In the genomic region with DNA sequence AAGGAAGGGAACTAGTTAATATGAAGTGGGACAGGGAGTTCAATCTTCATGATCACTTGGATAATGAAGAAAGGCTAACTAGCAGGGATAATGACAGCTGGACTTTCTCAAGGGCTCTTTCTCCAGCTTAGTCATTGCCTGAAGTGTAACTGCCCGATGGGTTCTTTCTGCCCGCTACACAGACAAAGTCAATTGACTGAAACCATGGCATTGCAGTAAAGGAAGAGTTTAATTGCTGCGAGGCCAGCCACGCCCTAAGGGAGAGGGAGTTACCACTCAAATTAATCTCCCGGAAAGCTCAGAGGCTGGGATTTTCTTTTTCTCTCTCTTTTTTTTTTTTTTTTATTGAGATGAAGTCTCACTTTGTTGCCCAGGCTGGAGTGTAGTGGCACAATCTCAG, we compare ENCODE assay signal across 19 cellular contexts. TPM values are rescaled to one million over a fixed set of nuclear protein-coding genes. Genes with fewer than 3 reads are reported as not detected.
DNase-seq lines count a peak whose midpoint lies in the region; ATAC-seq and TF ChIP-seq lines count a peak whose summit lies in the region.
"Had no signal": no experiment of that assay in that cellular context is flagged by ENCODE, and none has a peak within 500 bp of the region (broad histone marks: within the 10 kb centered on the region; RNA-seq: fewer than 3 reads in every experiment).

No MANE protein-coding gene starts in this region.

- peaks cover 22% of the 10 kb centered on the region for H3K4me1 ChIP-seq in mammary epithelial cell (ENCODE audit: insufficient read depth, low read length)
- peaks cover 8 to 61% of the 10 kb centered on the region in 2 donors for H3K4me1 ChIP-seq in left lung
- peaks cover 38% of the 10 kb centered on the region for H3K4me1 ChIP-seq in vagina

- H3K9me3 ChIP-seq in mammary epithelial cell (replicated peaks; ENCODE audit: insufficient read depth, low read length) = no peaks in the 10 kb centered on the region
- no peaks in the 10 kb centered on the region for H3K9me3 ChIP-seq in left lung
- no peaks in the 10 kb centered on the region for H3K9me3 ChIP-seq in vagina
- H3K9me3 ChIP-seq: SK-N-SH had no signal

- TF ChIP-seq POLR2A in vagina (IDR thresholded peaks at IDR 0.05) = no peak

- H3K4me3 ChIP-seq in mammary epithelial cell (replicated peaks in 1 of 3; ENCODE audit: insufficient read depth in 1 of 3, low read depth in 2 of 3, low read length in 3 of 3) (no peak overlapping the region), left lung (no peak overlapping the region), vagina (no peak overlapping the region)

- intact Hi-C loops in cardiac septum (cut with DNase I) = no loop called here
- intact Hi-C loops in Right ventricle myocardium superior (cut with DNase I) = no loop called here
- intact Hi-C loops in mammary epithelial cell (cut with micrococcal nuclease) = no loop called here
- intact Hi-C loops in left lung (cut with DNase I) = no loop called here
- intact Hi-C loops in vagina (cut with DNase I) = no loop called here

- no peak overlapping the region for H3K27ac ChIP-seq in mammary epithelial cell (ENCODE audit: insufficient read depth, low read depth, low read length)
- peak overlapping the region in 1 of 2 donors; percentile 57 for H3K27ac ChIP-seq in left lung
- H3K27ac ChIP-seq in vagina = peak overlapping the region; percentile 73

- no peak overlapping the region for H3K4me2 ChIP-seq in mammary epithelial cell (ENCODE audit: insufficient read depth, low read depth, low read length)
- H3K4me2 ChIP-seq: SK-N-SH had no signal

- peak overlapping the region; percentile 1 for H2AFZ ChIP-seq in mammary epithelial cell (ENCODE audit: low read depth, low read length)

- dilution Hi-C loops in mammary epithelial cell (cut with HindIII; ENCODE audit: low sequenced_read_pairs) = loop anchor here (5.0 kb wide), 2 partner anchors 49 to 99 kb away; no protein-coding TSS in a partner anchor

- DNase-seq in cardiac septum (ENCODE audit: low spot score) (peak; percentile 29), Right ventricle myocardium superior (no peak), mammary epithelial cell (no peak), left lung (no peak), vagina (ENCODE audit: extremely low spot score in 2 of 2) (no peak), cerebellar nuclear complex (lab: John Stamatoyannopoulos, UW) (no peak), AG08395 (ENCODE audit: low spot score) (no peak)
- DNase-seq in activated naive CD4-positive, alpha-beta T cell (lab: John Stamatoyannopoulos, UW) = no peak
- DNase-seq: activated CD4-positive, alpha-beta T cell treated with anti-CD3 and anti-CD28 coated beads, Interleukin-2, amount 10 ng/mL, durations not matched to agents 7 days and 5 days; activated naive CD8-positive, alpha-beta T cell treated with anti-CD3 and anti-CD28 coated beads, Interleukin-2, amount 10 ng/mL, durations not matched to agents 7 days and 5 days; activated T-cell treated with anti-CD3 and anti-CD28 coated beads, Interleukin-2, amount 50 U/mL, for 1 hour; head of caudate nucleus; kidney; OCI-M1; posterior cingulate gyrus; SK-N-SH; stimulated activated CD4-positive, alpha-beta T cell treated with anti-CD3 and anti-CD28 coated beads, Interleukin-15, amount 100 ng/mL, for 24 hours; stimulated activated naive CD8-positive, alpha-beta T cell treated with anti-CD3 and anti-CD28 coated beads, Interleukin-15, amount 100 ng/mL, for 72 hours had no signal

- CTCF ChIA-PET in mammary epithelial cell (lab: Charles Lee; ENCODE audit: low non-redundant PET) = no interaction called here

- H3K36me3 ChIP-seq in mammary epithelial cell (ENCODE audit: insufficient read depth, low read length) (no peaks in the 10 kb centered on the region), left lung (no peaks in the 10 kb centered on the region), vagina (no peaks in the 10 kb centered on the region)

- H4K20me1 ChIP-seq in mammary epithelial cell (ENCODE audit: insufficient read depth, low read length) = no peaks in the 10 kb centered on the region

- H3K27me3 ChIP-seq in mammary epithelial cell (ENCODE audit: insufficient read depth, low read length) = no peaks in the 10 kb centered on the region
- no peaks in the 10 kb centered on the region for H3K27me3 ChIP-seq in left lung
- H3K27me3 ChIP-seq in vagina = no peaks in the 10 kb centered on the region

- in situ Hi-C loops in mammary epithelial cell (cut with MboI; ENCODE audit: low sequenced_read_pairs in 2 of 2) = no loop called here

- no TSS peak for BruUV-seq in mammary epithelial cell (replicated peaks; lab: Mats Ljungman, UMichigan)

- WGBS in mammary epithelial cell (ENCODE audit: low coverage, missing lambda C conversion rate) = 44% methylated on average over 5 of the region's 5 CpGs

- TF ChIP-seq CTCF in mammary epithelial cell (conservative IDR thresholded peaks at IDR 0.05 in 1 of 2, IDR thresholded peaks at IDR 0.05 in 1 of 2; ENCODE audit: extremely low read depth in 1 of 2, insufficient read depth in 1 of 2, low read depth in 1 of 2, low read length in 2 of 2) (no peak), left lung (IDR thresholded peaks at IDR 0.05) (no peak), vagina (IDR thresholded peaks at IDR 0.05) (no peak)

- no peaks in the 10 kb centered on the region for H3K79me2 ChIP-seq in mammary epithelial cell (ENCODE audit: insufficient read depth, low read length)

- ATAC-seq in Right ventricle myocardium superior (ENCODE audit: poor library complexity) = no peak
- peak; percentile 68 for ATAC-seq in left lung
- ATAC-seq: stimulated activated naive CD8-positive, alpha-beta T cell treated with anti-CD3 and anti-CD28 coated beads, Interleukin-15, amount 100 ng/mL, for 72 hours had no signal

- no peak overlapping the region for H3K9ac ChIP-seq in mammary epithelial cell (ENCODE audit: insufficient read depth, low read length)
- H3K9ac ChIP-seq: SK-N-SH had no signal

RNA-seq across cellular contexts. Expression of a gene that starts 16.6 kb away (rescaled TPM):
- total RNA-seq in cardiac septum = 1.5 TPM
- total RNA-seq in Right ventricle myocardium superior = 2.1 TPM
- under 1 TPM; under 0.01 to 0.38 TPM for total RNA-seq in mammary epithelial cell
- polyA plus RNA-seq in mammary epithelial cell = 0.19 TPM
- not detected for polyA minus RNA-seq in mammary epithelial cell
- 1 to 10 TPM; 1.4 to 1.6 TPM for total RNA-seq in left lung
- total RNA-seq in vagina = 8.1 TPM
- total RNA-seq: activated CD4-positive, alpha-beta T cell treated with anti-CD3 and anti-CD28 coated beads, Interleukin-2, amount 10 ng/mL, durations not matched to agents 7 days and 5 days; activated naive CD8-positive, alpha-beta T cell treated with anti-CD3 and anti-CD28 coated beads, Interleukin-2, amount 10 ng/mL, durations not matched to agents 7 days and 5 days had no signal

RNA-seq across cellular contexts. Expression of a gene that starts 42.8 kb away (rescaled TPM):
- total RNA-seq in cardiac septum (23.0 TPM), Right ventricle myocardium superior (49.4 TPM), mammary epithelial cell (10 to 100 TPM in 1 of 2 donors, 1 to 10 TPM in 1; 7.2 to 10.4 TPM), left lung (10 to 100 TPM; 18.8 to 23.0 TPM), vagina (19.4 TPM)
- polyA plus RNA-seq in mammary epithelial cell = 2.3 TPM
- polyA minus RNA-seq in mammary epithelial cell = 16.1 TPM

RNA-seq across cellular contexts. Expression of a gene that starts 59.8 kb away (rescaled TPM):
- total RNA-seq in cardiac septum (not detected), Right ventricle myocardium superior (not detected), mammary epithelial cell (not detected), left lung (under 1 TPM in 1 of 2 donors, not detected in 1; 0.18 TPM), vagina (not detected)
- polyA plus RNA-seq in mammary epithelial cell = not detected
- polyA minus RNA-seq in mammary epithelial cell = not detected
- total RNA-seq: activated CD4-positive, alpha-beta T cell treated with anti-CD3 and anti-CD28 coated beads, Interleukin-2, amount 10 ng/mL, durations not matched to agents 7 days and 5 days; kidney had no signal
- polyA plus RNA-seq: IgD-negative memory B cell, SK-N-SH had no signal
